ENCODE assay signal across 17 cellular contexts in the genomic region with DNA sequence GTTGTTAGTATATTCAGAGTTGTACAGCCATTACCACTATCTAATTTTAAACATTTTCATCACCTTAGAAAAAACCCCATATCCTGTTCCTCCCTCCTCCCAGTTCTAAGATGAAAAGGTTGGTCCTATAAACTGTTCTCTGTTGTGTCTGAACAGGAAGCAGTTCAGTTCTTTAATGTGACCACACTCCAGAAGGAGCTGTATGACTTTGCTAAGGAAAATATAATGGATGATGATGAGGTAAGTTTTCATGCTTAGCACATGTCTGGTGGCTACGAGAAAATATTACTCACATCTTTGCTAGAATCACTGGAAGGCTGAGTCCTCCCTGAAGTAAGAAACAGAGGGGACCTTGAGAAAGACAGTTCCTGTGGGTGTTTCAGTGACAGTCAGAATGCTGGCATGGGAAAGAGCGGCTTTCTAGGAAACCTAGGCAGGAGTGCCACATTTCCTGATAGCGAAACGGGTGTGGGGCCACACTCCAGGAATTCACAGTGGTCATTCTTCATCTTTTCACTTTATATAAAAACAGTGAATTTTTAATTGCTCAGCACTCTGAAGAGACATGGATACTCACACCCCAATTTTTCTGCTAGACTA. TPM values are rescaled to one million over a fixed set of nuclear protein-coding genes. Genes with fewer than 3 reads are reported as not detected.
A peak's percentile ranks its signal among the peaks of the same experiment; 100 is the strongest.
DNase-seq lines count a peak whose midpoint lies in the region; ATAC-seq and TF ChIP-seq lines count a peak whose summit lies in the region.
"Had no signal": no experiment of that assay in that cellular context is flagged by ENCODE, and none has a peak within 500 bp of the region (broad histone marks: within the 10 kb centered on the region; RNA-seq: fewer than 3 reads in every experiment).

No MANE protein-coding gene starts in this region.

- peak; percentile 31 to 38 for ATAC-seq in activated T-cell treated with anti-CD3 and anti-CD28 coated beads, Interleukin-2, amount 50 U/mL, for 72 hours (replicated peaks in 1 of 2)
- ATAC-seq in stimulated activated naive CD8-positive, alpha-beta T cell treated with anti-CD3 and anti-CD28 coated beads, Interleukin-15, Interleukin-2, amounts not matched to agents 100 U/mL and 50 U/mL, for 24 hours = peak; percentile 69

- no peak overlapping the region for H3K27ac ChIP-seq in SJCRH30
- H3K27ac ChIP-seq: coronary artery, RWPE1, thyroid gland had no signal

- no peaks in the 10 kb centered on the region for H3K4me1 Mint-ChIP-seq in activated T-cell treated with anti-CD3 and anti-CD28 coated beads, Interleukin-2, amount 50 U/mL, for 72 hours (ENCODE audit: low read depth)
- H3K4me1 Mint-ChIP-seq in chondrocyte (ENCODE audit: low read depth) = peaks cover 24% of the 10 kb centered on the region

- no peaks in the 10 kb centered on the region for H3K9me3 ChIP-seq in SJCRH30 (replicated peaks)
- H3K9me3 ChIP-seq: thyroid gland had no signal

- H3K4me1 ChIP-seq in SJCRH30 = no peaks in the 10 kb centered on the region
- H3K4me1 ChIP-seq: thyroid gland had no signal

- no peak overlapping the region for H3K27ac Mint-ChIP-seq in activated T-cell treated with anti-CD3 and anti-CD28 coated beads, Interleukin-2, amount 50 U/mL, for 72 hours
- peak overlapping the region; percentile 86 for H3K27ac Mint-ChIP-seq in chondrocyte (ENCODE audit: unreplicated experiment)
- H3K27ac Mint-ChIP-seq: activated CD4-positive, alpha-beta memory T cell treated with anti-CD3 and anti-CD28 coated beads for 36 hours; activated naive CD8-positive, alpha-beta T cell had no signal

- H3K36me3 ChIP-seq in SJCRH30 = no peaks in the 10 kb centered on the region

- no peak overlapping the region for H3K4me3 Mint-ChIP-seq in activated T-cell treated with anti-CD3 and anti-CD28 coated beads, Interleukin-2, amount 50 U/mL, for 72 hours
- H3K4me3 Mint-ChIP-seq in chondrocyte (ENCODE audit: unreplicated experiment) = no peak overlapping the region
- H3K4me3 Mint-ChIP-seq: activated CD4-positive, alpha-beta memory T cell treated with anti-CD3 and anti-CD28 coated beads for 36 hours; activated naive CD8-positive, alpha-beta T cell had no signal

- no peaks in the 10 kb centered on the region for H3K27me3 ChIP-seq in SJCRH30
- H3K27me3 ChIP-seq: thyroid gland had no signal

- H3K9me3 Mint-ChIP-seq in activated T-cell treated with anti-CD3 and anti-CD28 coated beads, Interleukin-2, amount 50 U/mL, for 72 hours = no peaks in the 10 kb centered on the region
- no peaks in the 10 kb centered on the region for H3K9me3 Mint-ChIP-seq in chondrocyte (ENCODE audit: low read depth)
- H3K9me3 Mint-ChIP-seq: activated CD4-positive, alpha-beta memory T cell treated with anti-CD3 and anti-CD28 coated beads for 36 hours had no signal

- peak; percentile 39 for TF ChIP-seq CTCF in chondrocyte (IDR thresholded peaks at IDR 0.05)

- no peak overlapping the region for H3K4me3 ChIP-seq in Jurkat, Clone E6-1 (ENCODE audit: low read length)
- no peak overlapping the region for H3K4me3 ChIP-seq in SJCRH30
- H3K4me3 ChIP-seq: coronary artery, thyroid gland had no signal

- no peaks in the 10 kb centered on the region for H3K27me3 Mint-ChIP-seq in activated T-cell treated with anti-CD3 and anti-CD28 coated beads, Interleukin-2, amount 50 U/mL, for 72 hours (ENCODE audit: low read depth)
- no peaks in the 10 kb centered on the region for H3K27me3 Mint-ChIP-seq in chondrocyte (ENCODE audit: low read depth)
- H3K27me3 Mint-ChIP-seq: activated CD4-positive, alpha-beta memory T cell treated with anti-CD3 and anti-CD28 coated beads for 36 hours; activated naive CD8-positive, alpha-beta T cell had no signal

- no peak for DNase-seq in activated T-cell treated with anti-CD3 and anti-CD28 coated beads, Interleukin-2, amount 50 U/mL, for 72 hours
- no peak for DNase-seq in activated T-cell treated with anti-CD3 and anti-CD28 coated beads for 4 hours
- DNase-seq in Jurkat, Clone E6-1 (ENCODE audit: low read depth, low spot score) = peak; percentile 40
- no peak for DNase-seq in chondrocyte (ENCODE audit: low spot score)
- DNase-seq in stimulated activated naive CD8-positive, alpha-beta T cell treated with anti-CD3 and anti-CD28 coated beads, Interleukin-15, Interleukin-2, amounts not matched to agents 100 U/mL and 50 U/mL, for 24 hours = no peak
- DNase-seq in 8988T = no peak
- no peak for DNase-seq in SJCRH30
- no peak for DNase-seq in stimulated activated CD4-positive, alpha-beta T cell treated with anti-CD3 and anti-CD28 coated beads, Interleukin-4, amount 100 ng/mL, for 4 hours
- DNase-seq: activated CD4-positive, alpha-beta memory T cell treated with anti-CD3 and anti-CD28 coated beads for 36 hours; Karpas-422; midbrain; NCI-H2081; T1000; thyroid gland had no signal

- no peaks in the 10 kb centered on the region for H3K36me3 Mint-ChIP-seq in activated T-cell treated with anti-CD3 and anti-CD28 coated beads, Interleukin-2, amount 50 U/mL, for 72 hours (ENCODE audit: insufficient read depth in 2 of 2)
- peaks cover 21% of the 10 kb centered on the region for H3K36me3 Mint-ChIP-seq in chondrocyte (ENCODE audit: low read depth)

RNA-seq across cellular contexts. Expression of a gene that starts 20.3 kb away (rescaled TPM):
- 10 to 100 TPM; 44.0 to 62.1 TPM for total RNA-seq in activated T-cell treated with anti-CD3 and anti-CD28 coated beads, Interleukin-2, amount 50 U/mL, for 72 hours
- polyA plus RNA-seq in Jurkat, Clone E6-1 (2012; ENCODE audit: insufficient read depth, insufficient read length) = 43.0 TPM
- 269 to 358 TPM (median 276 TPM) in 3 replicates for total RNA-seq in chondrocyte
- 107 TPM in 2 replicates for total RNA-seq in SJCRH30 (2014; rRNA removed; shearing (Covaris generic))

RNA-seq across cellular contexts. Expression of a gene that starts 37.2 kb away (rescaled TPM):
- total RNA-seq in activated T-cell treated with anti-CD3 and anti-CD28 coated beads, Interleukin-2, amount 50 U/mL, for 72 hours = 10 to 100 TPM; 54.1 to 55.0 TPM
- 55.2 TPM for polyA plus RNA-seq in Jurkat, Clone E6-1 (2012; ENCODE audit: insufficient read depth, insufficient read length)
- 80.5 to 96.4 TPM (median 95.4 TPM) in 3 replicates for total RNA-seq in chondrocyte
- total RNA-seq in SJCRH30 (2014; rRNA removed; shearing (Covaris generic)) = 24.0 and 35.8 TPM in 2 replicates

RNA-seq across cellular contexts. Expression of a gene that starts 37.2 kb away (rescaled TPM):
- 1 to 10 TPM; 5.5 to 7.6 TPM for total RNA-seq in activated T-cell treated with anti-CD3 and anti-CD28 coated beads, Interleukin-2, amount 50 U/mL, for 72 hours
- 0.52 TPM for polyA plus RNA-seq in Jurkat, Clone E6-1 (2012; ENCODE audit: insufficient read depth, insufficient read length)
- 8.1 to 9.6 TPM (median 9.5 TPM) in 3 replicates for total RNA-seq in chondrocyte
- 2.9 and 3.2 TPM in 2 replicates for total RNA-seq in SJCRH30 (2014; rRNA removed; shearing (Covaris generic))
